In genomic region chr6:30163090-30163917, GRCh38 we compare ENCODE assay signal across 12 cellular contexts. TPM values are rescaled to one million over a fixed set of nuclear protein-coding genes. Genes with fewer than 3 reads are reported as not detected.
DNase-seq lines count a peak whose midpoint lies in the region; ATAC-seq, FAIRE-seq and TF ChIP-seq lines count a peak whose summit lies in the region.
"Had no signal": no experiment of that assay in that cellular context is flagged by ENCODE, and none has a peak within 500 bp of the region (broad histone marks: within the 10 kb centered on the region; RNA-seq: fewer than 3 reads in every experiment).

TSS of gene TRIM15 (plus strand) at chr6:30163546. CDS start at chr6:30163685, 139 bp downstream.

- H3K79me2 ChIP-seq in OCI-LY7 (ENCODE audit: insufficient read depth, low read depth, low read length): no peaks in the 10 kb centered on the region

- intact Hi-C loops in OCI-LY7 (cut with micrococcal nuclease; ENCODE audit: unreplicated experiment): no loop called here

- BruUV-seq in OCI-LY7 (replicated peaks; lab: Mats Ljungman, UMichigan): no TSS peak

- DNase-seq in activated CD4-positive, CD25-positive, alpha-beta regulatory T cell treated with anti-CD3 and anti-CD28 coated beads, Interleukin-2, amount 50 U/mL, for 72 hours: peak; percentile 49
- DNase-seq in effector CD8-positive, alpha-beta T cell (lab: John Stamatoyannopoulos, UW): peak; percentile 6
- peak; percentile 62 for DNase-seq in stimulated activated CD4-positive, alpha-beta T cell treated with anti-CD3 and anti-CD28 coated beads, Interleukin-4, amount 100 ng/mL, for 24 hours
- DNase-seq in OCI-LY7 (ENCODE audit: low spot score) (no peak), foreskin melanocyte (no peak), GM19239 (ENCODE audit: insufficient read length, low spot score) (no peak)
- DNase-seq: lower lobe of right lung, NCI-H82 had no signal

- FAIRE-seq in GM19239 (lab: Jason Lieb, UNC): no peak
- FAIRE-seq: G401.6 had no signal

- no peak within 1 kb of the TSS for H2AFZ ChIP-seq in OCI-LY7 (ENCODE audit: low read length)

- POLR2A ChIA-PET in HEK293 (lab: Yijun Ruan, JAX) (interaction anchor here (0.8 kb wide), 1 partner anchor 61 kb away, joined by 5 read pairs; no protein-coding TSS in a partner anchor), OCI-LY7 (lab: Charles Lee) (no interaction called here)

- H4K20me1 ChIP-seq in OCI-LY7 (ENCODE audit: insufficient read depth, low read length): no peaks in the 10 kb centered on the region

- CTCF ChIA-PET in HEK293 (lab: Yijun Ruan, JAX): interaction anchor here (0.6 to 5.8 kb wide), 4 partner anchors 31 to 175 kb away, joined by 3 to 49 read pairs (median 3); no protein-coding TSS in a partner anchor
- CTCF ChIA-PET in OCI-LY7 (lab: Charles Lee; ENCODE audit: unreplicated experiment): no interaction called here

- H3K9me2 ChIP-seq in OCI-LY7 (ENCODE audit: insufficient read depth, low read length): no peaks in the 10 kb centered on the region

- no peak within 1 kb of the TSS for H3K27ac ChIP-seq in HEK293 (ENCODE audit: extremely low read depth, low read depth, low read length)
- H3K27ac ChIP-seq in OCI-LY7 (ENCODE audit: low read depth, low read length, poor library complexity, severe bottlenecking): no peak within 1 kb of the TSS
- H3K27ac ChIP-seq: epithelial cell of prostate, lower lobe of right lung had no signal

- H3K4me2 ChIP-seq in OCI-LY7 (ENCODE audit: low read length): no peak within 1 kb of the TSS; the same call in 1 of the 2 replicates

- H3K4me3 ChIP-seq in HEK293 (ENCODE audit: low read depth, low read length): no peak within 1 kb of the TSS
- H3K4me3 ChIP-seq in OCI-LY7 (ENCODE audit: low read depth, low read length, poor library complexity, severe bottlenecking): no peak within 1 kb of the TSS
- H3K4me3 ChIP-seq: lower lobe of right lung had no signal

- H3K9me3 ChIP-seq in HEK293 (ENCODE audit: control insufficient read depth, insufficient read depth, low read depth, low read length) (no peaks in the 10 kb centered on the region), OCI-LY7 (ENCODE audit: low read length) (no peaks in the 10 kb centered on the region)
- H3K9me3 ChIP-seq: lower lobe of right lung had no signal

- no peaks in the 10 kb centered on the region for H3K4me1 ChIP-seq in HEK293 (ENCODE audit: control insufficient read depth, insufficient read depth, low read length)
- H3K4me1 ChIP-seq in OCI-LY7 (ENCODE audit: insufficient read depth, low read length, poor library complexity, severe bottlenecking): no peaks in the 10 kb centered on the region
- H3K4me1 ChIP-seq: lower lobe of right lung had no signal

- TF ChIP-seq CTCF in HEK293 (tag by site-specific recombination; IDR thresholded peaks at IDR 0.05) (no peak), OCI-LY7 (conservative IDR thresholded peaks at IDR 0.05; ENCODE audit: low read length) (no peak)

- no peak for ATAC-seq in HG03521 (IDR thresholded peaks at IDR 0.05; ENCODE audit: unreplicated experiment)

- H3K36me3 ChIP-seq in HEK293 (ENCODE audit: control insufficient read depth in 2 of 2, insufficient read depth in 1 of 2, low read length in 2 of 2) (no peaks in the 10 kb centered on the region), OCI-LY7 (ENCODE audit: insufficient read depth, low read length) (no peaks in the 10 kb centered on the region)
- H3K36me3 ChIP-seq: lower lobe of right lung had no signal

TF ChIP-seq in HEK293, 187 proteins besides CTCF, POLR2A, EP300 and RAD21 (continues in another document):
- 0 out of 2 replicates have a peak, but pooled peaks have one; percentile 9 for TF ChIP-seq ZXDB (tag by site-specific recombination; IDR thresholded peaks at IDR 0.05)
- peak; percentile 12; the same call in 1 of the 2 replicates for TF ChIP-seq ZFP37 (tag by site-specific recombination; IDR thresholded peaks at IDR 0.05)
- TF ChIP-seq ZBTB17 (tag by site-specific recombination; IDR thresholded peaks at IDR 0.05): peak; percentile 49; the same call in 1 of the 2 replicates
- peak; percentile 46 for TF ChIP-seq SP3 (tag by site-specific recombination; IDR thresholded peaks at IDR 0.05)
- TF ChIP-seq ZNF645 (tag by site-specific recombination; IDR thresholded peaks at IDR 0.05): peak; percentile 0; the same call in 1 of the 2 replicates
- no peak for TF ChIP-seq ZNF510 (tag by site-specific recombination; IDR thresholded peaks at IDR 0.05; ENCODE audit: insufficient replicate concordance)
- TF ChIP-seq ZNF624 (tag by site-specific recombination; IDR thresholded peaks at IDR 0.05): no peak
- TF ChIP-seq INSM2 (tag by site-specific recombination; IDR thresholded peaks at IDR 0.05): 0 out of 2 replicates have a peak, but pooled peaks have one; percentile 1
- TF ChIP-seq MYNN (tag by site-specific recombination; IDR thresholded peaks at IDR 0.05; ENCODE audit: borderline replicate concordance): 0 out of 2 replicates have a peak, but pooled peaks have one; percentile 8
- TF ChIP-seq GLIS2 (tag by site-specific recombination; IDR thresholded peaks at IDR 0.05): 0 out of 2 replicates have a peak, but pooled peaks have one; percentile 16
- TF ChIP-seq ZNF266 (tag by site-specific recombination; IDR thresholded peaks at IDR 0.05; ENCODE audit: low read depth): no peak
- TF ChIP-seq ZNF785 (tag by site-specific recombination; IDR thresholded peaks at IDR 0.05): no peak
- no peak for TF ChIP-seq ZNF530 (tag by site-specific recombination; IDR thresholded peaks at IDR 0.05; ENCODE audit: low read depth)
- peak; percentile 36 for TF ChIP-seq SP7 (tag by site-specific recombination; IDR thresholded peaks at IDR 0.05)
- peak; percentile 55 for TF ChIP-seq SP2 (tag by site-specific recombination; IDR thresholded peaks at IDR 0.05)
- no peak for TF ChIP-seq ZNF529 (tag by site-specific recombination; IDR thresholded peaks at IDR 0.05; ENCODE audit: insufficient replicate concordance)
- TF ChIP-seq KLF8 (tag by site-specific recombination; IDR thresholded peaks at IDR 0.05): 0 out of 2 replicates have a peak, but pooled peaks have one; percentile 21
- TF ChIP-seq ZNF600 (tag by site-specific recombination; IDR thresholded peaks at IDR 0.05): peak; percentile 35; the same call in 1 of the 2 replicates
- peak; percentile 4; the same call in 1 of the 2 replicates for TF ChIP-seq ZNF10 (tag by site-specific recombination; IDR thresholded peaks at IDR 0.05)
- TF ChIP-seq MEIS1 (CRISPR knock-in tag; IDR thresholded peaks at IDR 0.05; ENCODE audit: borderline replicate concordance): no peak
- TF ChIP-seq ZNF121 (tag by site-specific recombination; IDR thresholded peaks at IDR 0.05): no peak
- TF ChIP-seq ZFHX2 (tag by site-specific recombination; conservative IDR thresholded peaks at IDR 0.05): peak; percentile 67
- no peak; the same call in 1 of the 2 replicates for TF ChIP-seq ZNF366 (tag by site-specific recombination; conservative IDR thresholded peaks at IDR 0.05)
- TF ChIP-seq ZNF449 (tag by site-specific recombination; IDR thresholded peaks at IDR 0.05): no peak

RNA-seq across cellular contexts. Expression of gene TRIM15, which starts in this region (rescaled TPM):
- total RNA-seq in OCI-LY7 (2014; rRNA removed; shearing (Covaris generic)): not detected in 2 replicates
- total RNA-seq in OCI-LY7 (2022): not detected in 2 replicates
- total RNA-seq: lower lobe of right lung had no signal

Comparison
In these comparisons a context has a peak if more than half of its experiments do, and no peak if none do; other contexts are left out.
1. DNase-seq: peak in activated CD4-positive, CD25-positive, alpha-beta regulatory T cell treated with anti-CD3 and anti-CD28 coated beads, Interleukin-2, amount 50 U/mL, for 72 hours (single experiment), effector CD8-positive, alpha-beta T cell (single experiment) and stimulated activated CD4-positive, alpha-beta T cell treated with anti-CD3 and anti-CD28 coated beads, Interleukin-4, amount 100 ng/mL, for 24 hours (single experiment); none in OCI-LY7 (single experiment), foreskin melanocyte (single experiment) and GM19239 (single experiment).